20 cellular contexts compared by ENCODE assay signal in the genomic region with DNA sequence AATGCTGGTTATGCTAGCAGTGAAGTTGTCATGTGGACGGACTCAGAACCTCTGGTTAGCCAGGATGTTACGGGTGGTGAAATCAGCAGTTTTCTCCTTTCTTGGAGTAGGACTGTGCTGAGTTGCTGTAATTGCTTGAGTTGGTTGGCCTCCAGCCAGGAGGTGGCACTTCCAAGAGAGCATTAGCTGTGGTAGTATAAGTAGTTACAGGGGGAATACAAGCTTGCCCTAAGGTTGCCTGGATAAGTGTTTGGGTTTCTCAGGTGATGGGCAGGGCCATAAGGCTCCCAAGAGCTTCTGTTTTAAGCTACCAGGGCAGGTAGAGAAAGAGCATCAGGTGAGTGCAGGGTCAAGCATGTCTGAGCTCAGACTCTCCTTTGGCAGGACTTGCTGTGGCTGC.
DNase-seq lines count a peak whose midpoint lies in the region; ATAC-seq and TF ChIP-seq lines count a peak whose summit lies in the region.
"Had no signal": no experiment of that assay in that cellular context is flagged by ENCODE, and none has a peak within 500 bp of the region (broad histone marks: within the 10 kb centered on the region; RNA-seq: fewer than 3 reads in every experiment).

No MANE protein-coding gene starts in this region.

- no peak overlapping the region for H3K4me3 Mint-ChIP-seq in neural progenitor cell
- no peak overlapping the region for H3K4me3 Mint-ChIP-seq in activated CD8-positive, alpha-beta memory T cell treated with anti-CD3 and anti-CD28 coated beads, Interleukin-2, amount 10 ng/mL, durations not matched to agents 7 days and 5 days
- H3K4me3 Mint-ChIP-seq: B cell; CD4-positive, CD25-positive, alpha-beta regulatory T cell; HFFc6 had no signal

- no peaks in the 10 kb centered on the region for H3K27me3 ChIP-seq in neural progenitor cell

- ATAC-seq in activated CD8-positive, alpha-beta memory T cell treated with anti-CD3 and anti-CD28 coated beads, Interleukin-2, amount 10 ng/mL, durations not matched to agents 7 days and 5 days = no peak
- ATAC-seq: SK-N-SH treated with all-trans-retinoic acid at 6 μM for 48 hours had no signal

- CTCF ChIA-PET in activated CD8-positive, alpha-beta memory T cell treated with anti-CD3 and anti-CD28 coated beads, Interleukin-2, amount 10 ng/mL, durations not matched to agents 7 days and 5 days (lab: Charles Lee) = no interaction called here

- H3K79me2 ChIP-seq in neural progenitor cell (ENCODE audit: low read depth) = no peaks in the 10 kb centered on the region

- no peaks in the 10 kb centered on the region for H3K36me3 Mint-ChIP-seq in neural progenitor cell
- H3K36me3 Mint-ChIP-seq in activated CD8-positive, alpha-beta memory T cell treated with anti-CD3 and anti-CD28 coated beads, Interleukin-2, amount 10 ng/mL, durations not matched to agents 7 days and 5 days = no peaks in the 10 kb centered on the region
- H3K36me3 Mint-ChIP-seq: CD4-positive, CD25-positive, alpha-beta regulatory T cell had no signal

- peak overlapping the region; percentile 12 for H3K27ac Mint-ChIP-seq in neural progenitor cell
- H3K27ac Mint-ChIP-seq in activated CD8-positive, alpha-beta memory T cell treated with anti-CD3 and anti-CD28 coated beads, Interleukin-2, amount 10 ng/mL, durations not matched to agents 7 days and 5 days = no peak overlapping the region
- H3K27ac Mint-ChIP-seq: B cell; CD4-positive, CD25-positive, alpha-beta regulatory T cell; HFFc6 had no signal

- no peaks in the 10 kb centered on the region for H3F3A ChIP-seq in neural progenitor cell (ENCODE audit: low read depth)

- TF ChIP-seq CTCF in neural progenitor cell (IDR thresholded peaks at IDR 0.05) = no peak

- H4K20me1 ChIP-seq in neural progenitor cell (ENCODE audit: low read depth) = no peaks in the 10 kb centered on the region

- no peaks in the 10 kb centered on the region for H3K4me1 ChIP-seq in neural progenitor cell
- H3K4me1 ChIP-seq: Caco-2 had no signal

- no peak overlapping the region for H2AFZ ChIP-seq in neural progenitor cell (replicated peaks)

- no peaks in the 10 kb centered on the region for H3K36me3 ChIP-seq in neural progenitor cell

- H3K4me3 ChIP-seq in neural progenitor cell = no peak overlapping the region

- H3K9me3 ChIP-seq in neural progenitor cell (ENCODE audit: low read depth) = no peaks in the 10 kb centered on the region

- no peaks in the 10 kb centered on the region for H3K4me1 Mint-ChIP-seq in neural progenitor cell
- H3K4me1 Mint-ChIP-seq in activated CD8-positive, alpha-beta memory T cell treated with anti-CD3 and anti-CD28 coated beads, Interleukin-2, amount 10 ng/mL, durations not matched to agents 7 days and 5 days = no peaks in the 10 kb centered on the region
- H3K4me1 Mint-ChIP-seq: B cell; CD4-positive, CD25-positive, alpha-beta regulatory T cell had no signal

- H3K9ac ChIP-seq in neural progenitor cell = no peak overlapping the region

- H3K27me3 Mint-ChIP-seq in neural progenitor cell (ENCODE audit: insufficient read depth, low read depth) = no peaks in the 10 kb centered on the region
- peaks cover 16% of the 10 kb centered on the region for H3K27me3 Mint-ChIP-seq in activated CD8-positive, alpha-beta memory T cell treated with anti-CD3 and anti-CD28 coated beads, Interleukin-2, amount 10 ng/mL, durations not matched to agents 7 days and 5 days

- no peak overlapping the region for H3K27ac ChIP-seq in neural progenitor cell

- DNase-seq in NCI-H1417 (lab: John Stamatoyannopoulos, UW) (peak in 2 of 3 experiments; percentile 15 to 66), NCI-H1417 treated with DMSO at 0.1 percent for 48 hours (lab: John Stamatoyannopoulos, UW) (no peak), DMS79 (lab: John Stamatoyannopoulos, UW) (peak; percentile 64), RPMI8226 (peak; percentile 75), neural progenitor cell (ENCODE audit: low spot score) (no peak)
- DNase-seq in stimulated activated CD4-positive, alpha-beta T cell treated with anti-CD3 and anti-CD28 coated beads, Interleukin-4, amount 100 ng/mL, for 4 hours = no peak
- DNase-seq in activated CD4-positive, alpha-beta T cell treated with anti-CD3 and anti-CD28 coated beads for 4 hours = no peak
- no peak for DNase-seq in activated CD8-positive, alpha-beta memory T cell treated with anti-CD3 and anti-CD28 coated beads, Interleukin-2, amount 10 ng/mL, durations not matched to agents 7 days and 5 days
- DNase-seq: 8988T; Caco-2; CD4-positive, CD25-positive, alpha-beta regulatory T cell; GF-D8; H7; HFFc6; KBM-7; MV-4-11; NCI-H446 treated with DMSO at 0.1 percent for 48 hours; SIG-M5 had no signal

- no peak overlapping the region for H3K4me2 ChIP-seq in neural progenitor cell

- peaks cover 9% of the 10 kb centered on the region for H3K9me3 Mint-ChIP-seq in neural progenitor cell
- H3K9me3 Mint-ChIP-seq in activated CD8-positive, alpha-beta memory T cell treated with anti-CD3 and anti-CD28 coated beads, Interleukin-2, amount 10 ng/mL, durations not matched to agents 7 days and 5 days (ENCODE audit: low read depth) = no peaks in the 10 kb centered on the region

Comparison
In these comparisons a context has a peak if more than half of its experiments do, and no peak if none do; other contexts are left out.
1. DNase-seq: peak in NCI-H1417 (2 of 3), DMS79 (single experiment) and RPMI8226 (single experiment); none in NCI-H1417 treated with DMSO at 0.1 percent for 48 hours (single experiment), neural progenitor cell (single experiment), stimulated activated CD4-positive, alpha-beta T cell treated with anti-CD3 and anti-CD28 coated beads, Interleukin-4, amount 100 ng/mL, for 4 hours (0 of 2), activated CD4-positive, alpha-beta T cell treated with anti-CD3 and anti-CD28 coated beads for 4 hours (0 of 2) and activated CD8-positive, alpha-beta memory T cell treated with anti-CD3 and anti-CD28 coated beads, Interleukin-2, amount 10 ng/mL, durations not matched to agents 7 days and 5 days (single experiment).